ENCODE assay signal across 21 cellular contexts in genomic region chr15:33551860-33552259, GRCh38.
"Had no signal": no experiment of that assay in that cellular context is flagged by ENCODE, and none has a peak within 500 bp of the region (broad histone marks: within the 10 kb centered on the region; RNA-seq: fewer than 3 reads in every experiment).

No MANE protein-coding gene starts in this region.

- H3K9me3 Mint-ChIP-seq: activated B cell treated with CpG ODN at 0.5 μM for 24 hours; activated CD8-positive, alpha-beta T cell treated with anti-CD3 and anti-CD28 coated beads for 36 hours; activated T-cell treated with anti-CD3 and anti-CD28 coated beads, Interleukin-2, amount 50 U/mL, for 4 hours; activated T-helper 17 cell treated with anti-CD3 and anti-CD28 coated beads, Interleukin-2, amount 50 U/mL, for 72 hours; mesothelial cell of epicardium; T-helper 2 cell treated with Interferon-gamma antibody and Interleukin-4, amounts not matched to agents 5 μg/mL and 100 μg/mL, for 36 hours; type B pancreatic cell had no signal

- ATAC-seq: activated CD8-positive, alpha-beta T cell treated with anti-CD3 and anti-CD28 coated beads for 36 hours; activated T-cell treated with anti-CD3 and anti-CD28 coated beads, Interleukin-2, amount 50 U/mL, for 4 hours; activated T-helper 17 cell treated with anti-CD3 and anti-CD28 coated beads, Interleukin-2, amount 50 U/mL, for 72 hours; body of pancreas; effector memory CD8-positive, alpha-beta T cell; gastrocnemius medialis; naive thymus-derived CD4-positive, alpha-beta T cell; right lobe of liver; stimulated activated naive CD8-positive, alpha-beta T cell treated with anti-CD3 and anti-CD28 coated beads, Interleukin-15, Interleukin-2, amounts not matched to agents 100 U/mL and 50 U/mL, for 24 hours had no signal

- H3K9ac ChIP-seq: parathyroid adenoma had no signal

- H3K36me3 Mint-ChIP-seq: mesothelial cell of epicardium; naive thymus-derived CD4-positive, alpha-beta T cell; type B pancreatic cell had no signal

- H3K27me3 Mint-ChIP-seq: activated B cell treated with CpG ODN at 0.5 μM for 24 hours; activated CD8-positive, alpha-beta T cell treated with anti-CD3 and anti-CD28 coated beads for 36 hours; effector memory CD8-positive, alpha-beta T cell had no signal

- H3K36me3 ChIP-seq: gastrocnemius medialis, right lobe of liver, uterus had no signal

- H2AFZ ChIP-seq: parathyroid adenoma had no signal

- DNase-seq: activated B cell treated with CpG ODN at 0.5 μM for 24 hours; activated CD4-positive, alpha-beta T cell treated with anti-CD3 and anti-CD28 coated beads, Interleukin-2, amount 50 U/mL, for 1 hour; activated CD8-positive, alpha-beta T cell treated with anti-CD3 and anti-CD28 coated beads for 36 hours; activated gamma-delta T cell treated with Interleukin-2 at 50 U/mL for 16 hours; activated naive CD4-positive, alpha-beta T cell treated with anti-CD3 and anti-CD28 coated beads, Interleukin-2, amount 50 U/mL, for 16 hours; activated T-cell treated with anti-CD3 and anti-CD28 coated beads, Interleukin-2, amount 50 U/mL, for 4 hours; body of pancreas; cortex of kidney; effector memory CD8-positive, alpha-beta T cell; erythroblast; gastrocnemius medialis; naive thymus-derived CD4-positive, alpha-beta T cell; right lobe of liver; stimulated activated CD4-positive, alpha-beta T cell treated with anti-CD3 and anti-CD28 coated beads, Interleukin-2, amount 100 ng/mL, for 48 hours; stimulated activated naive CD8-positive, alpha-beta T cell treated with anti-CD3 and anti-CD28 coated beads, Interleukin-15, Interleukin-2, amounts not matched to agents 100 U/mL and 50 U/mL, for 24 hours; uterus had no signal

- H3K27ac Mint-ChIP-seq: activated B cell treated with CpG ODN at 0.5 μM for 24 hours; activated CD8-positive, alpha-beta T cell treated with anti-CD3 and anti-CD28 coated beads for 36 hours; activated T-helper 17 cell treated with anti-CD3 and anti-CD28 coated beads, Interleukin-2, amount 50 U/mL, for 72 hours; effector memory CD8-positive, alpha-beta T cell; mesothelial cell of epicardium; naive thymus-derived CD4-positive, alpha-beta T cell; T-helper 2 cell treated with Interferon-gamma antibody and Interleukin-4, amounts not matched to agents 5 μg/mL and 100 μg/mL, for 36 hours; type B pancreatic cell had no signal

- H3K9me3 ChIP-seq: body of pancreas, gastrocnemius medialis, right lobe of liver, uterus had no signal

- H3K4me3 Mint-ChIP-seq: activated B cell treated with CpG ODN at 0.5 μM for 24 hours; activated CD8-positive, alpha-beta T cell treated with anti-CD3 and anti-CD28 coated beads for 36 hours; activated T-cell treated with anti-CD3 and anti-CD28 coated beads, Interleukin-2, amount 50 U/mL, for 4 hours; activated T-helper 17 cell treated with anti-CD3 and anti-CD28 coated beads, Interleukin-2, amount 50 U/mL, for 72 hours; effector memory CD8-positive, alpha-beta T cell; mesothelial cell of epicardium; naive thymus-derived CD4-positive, alpha-beta T cell; T-helper 2 cell treated with Interferon-gamma antibody and Interleukin-4, amounts not matched to agents 5 μg/mL and 100 μg/mL, for 36 hours; type B pancreatic cell had no signal

- H3K4me3 ChIP-seq: body of pancreas, gastrocnemius medialis, right lobe of liver, uterus had no signal

- H3K27ac ChIP-seq: body of pancreas, gastrocnemius medialis, parathyroid adenoma, right lobe of liver had no signal

- H3K79me2 ChIP-seq: parathyroid adenoma had no signal

- H3K27me3 ChIP-seq: body of pancreas, gastrocnemius medialis, right lobe of liver, uterus had no signal

- H3K4me1 ChIP-seq: body of pancreas, gastrocnemius medialis, parathyroid adenoma, right lobe of liver, uterus had no signal

- H3K4me1 Mint-ChIP-seq: activated B cell treated with CpG ODN at 0.5 μM for 24 hours; activated T-helper 17 cell treated with anti-CD3 and anti-CD28 coated beads, Interleukin-2, amount 50 U/mL, for 72 hours; mesothelial cell of epicardium; naive thymus-derived CD4-positive, alpha-beta T cell had no signal
